ENCODE assay signal across 19 cellular contexts in the genomic region with DNA sequence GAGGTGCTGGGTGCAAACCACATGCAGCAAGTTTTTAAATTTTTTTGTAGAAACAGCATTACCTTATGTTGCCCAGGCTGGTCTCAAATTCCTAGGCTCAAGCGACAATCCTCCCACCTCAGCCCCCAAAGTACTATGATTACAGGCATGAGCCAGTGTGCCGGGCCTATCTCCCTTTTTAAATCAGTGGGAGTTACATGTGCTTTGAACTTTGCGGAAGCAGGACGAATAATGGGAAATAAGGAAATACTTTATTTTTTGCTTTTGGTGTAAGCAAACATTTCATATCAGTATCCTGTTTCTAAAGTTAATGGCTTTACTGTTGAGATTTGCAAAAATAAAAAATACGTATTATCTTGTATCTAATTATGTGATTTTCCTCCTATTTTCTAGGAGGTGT. TPM values are rescaled to one million over a fixed set of nuclear protein-coding genes. Genes with fewer than 3 reads are reported as not detected.
DNase-seq lines count a peak whose midpoint lies in the region; ATAC-seq and TF ChIP-seq lines count a peak whose summit lies in the region.
"Had no signal": no experiment of that assay in that cellular context is flagged by ENCODE, and none has a peak within 500 bp of the region (broad histone marks: within the 10 kb centered on the region; RNA-seq: fewer than 3 reads in every experiment).

No MANE protein-coding gene starts in this region.

- in situ Hi-C loops in gastrocnemius medialis (cut with MboI; ENCODE audit: low sequenced_read_pairs in 4 of 4) = no loop called here

- H3K4me3 ChIP-seq in left ventricle myocardium inferior = no peak overlapping the region
- H3K4me3 ChIP-seq in gastrocnemius medialis = no peak overlapping the region
- H3K4me3 ChIP-seq: A549 had no signal

- ATAC-seq in Right ventricle myocardium inferior (no peak), left colon (peak; percentile 56), gastrocnemius medialis (no peak), HG03045 (IDR thresholded peaks at IDR 0.05; ENCODE audit: unreplicated experiment) (no peak), HG03196 (IDR thresholded peaks at IDR 0.05; ENCODE audit: unreplicated experiment) (no peak)
- ATAC-seq: A549; CD8-positive, alpha-beta T cell; HCT116 had no signal

- TF ChIP-seq CTCF in left ventricle myocardium inferior (IDR thresholded peaks at IDR 0.05; ENCODE audit: borderline replicate concordance) = no peak
- TF ChIP-seq CTCF in gastrocnemius medialis (IDR thresholded peaks at IDR 0.05 in 4 of 5, conservative IDR thresholded peaks at IDR 0.05 in 1 of 5) = no peak

- H3K4me1 ChIP-seq in left ventricle myocardium inferior (peaks cover 84% of the 10 kb centered on the region), gastrocnemius medialis (peaks cover 72 to 84% of the 10 kb centered on the region in 2 donors)

- H3K27ac ChIP-seq in left ventricle myocardium inferior (replicated peaks) = peak overlapping the region; percentile 3
- H3K27ac ChIP-seq in gastrocnemius medialis = peak overlapping the region; percentile 90 to 99 (median 95)
- H3K27ac ChIP-seq: 22Rv1, A549 had no signal

- intact Hi-C loops in left ventricle myocardium inferior (cut with micrococcal nuclease) (no loop called here), Right ventricle myocardium inferior (cut with DNase I) (no loop called here), left colon (cut with DNase I, micrococcal nuclease) (no loop called here), gastrocnemius medialis (cut with DNase I; ENCODE audit: low total_unique reads) (no loop called here)

- TF ChIP-seq POLR2A in gastrocnemius medialis (IDR thresholded peaks at IDR 0.05) = no peak

- H3K27me3 ChIP-seq in left ventricle myocardium inferior (ENCODE audit: low read depth) (no peaks in the 10 kb centered on the region), gastrocnemius medialis (no peaks in the 10 kb centered on the region)

- H3K9me3 ChIP-seq in left ventricle myocardium inferior (replicated peaks) (no peaks in the 10 kb centered on the region), gastrocnemius medialis (no peaks in the 10 kb centered on the region)
- H3K9me3 ChIP-seq: A549 had no signal

- H3K36me3 ChIP-seq in left ventricle myocardium inferior (peaks cover 30% of the 10 kb centered on the region), gastrocnemius medialis (no peaks in the 10 kb centered on the region)

- DNase-seq in left ventricle myocardium inferior = no peak
- DNase-seq in Right ventricle myocardium inferior (ENCODE audit: missing footprints) = no peak
- no peak for DNase-seq in left colon
- no peak for DNase-seq in gastrocnemius medialis
- no peak for DNase-seq in NCI-H2196 treated with DMSO at 0.1 percent for 48 hours (lab: John Stamatoyannopoulos, UW; ENCODE audit: unreplicated experiment)
- no peak for DNase-seq in hepatic stellate cell (ENCODE audit: low spot score)
- DNase-seq: AML-193; Calu3; CD8-positive, alpha-beta T cell; DMS79 treated with DMSO at 0.1 percent for 48 hours; GF-D8; GOT3; H7; HFFc6 had no signal

RNA-seq across cellular contexts. Expression of a gene that starts 9.1 kb away (rescaled TPM):
- total RNA-seq in left ventricle myocardium inferior = 43.5 TPM
- total RNA-seq in Right ventricle myocardium inferior = 44.5 TPM
- total RNA-seq in left colon = 10 to 100 TPM; 23.1 to 29.4 TPM
- total RNA-seq in gastrocnemius medialis = 10 to 100 TPM; 27.1 to 62.7 (median 51.2) TPM

RNA-seq across cellular contexts. Expression of a gene that starts 37.2 kb away (rescaled TPM):
- total RNA-seq in left ventricle myocardium inferior (915 TPM), Right ventricle myocardium inferior (1,001 TPM), left colon (1,000 to 10,000 TPM; 1,192 to 1,307 TPM), gastrocnemius medialis (1,000 to 10,000 TPM; 1,370 to 1,628 (median 1,557) TPM)

RNA-seq across cellular contexts. Expression of a gene that starts 37.4 kb away (rescaled TPM):
- total RNA-seq in left ventricle myocardium inferior = 20.8 TPM
- 20.3 TPM for total RNA-seq in Right ventricle myocardium inferior
- 1 to 10 TPM; 3.4 to 5.4 TPM for total RNA-seq in left colon
- total RNA-seq in gastrocnemius medialis = 10 to 100 TPM; 25.1 to 42.1 (median 34.7) TPM
